Comparison of ENCODE assay signal across 1 cellular context in genomic region chr11:119339581-119340334, GRCh38.
TF ChIP-seq lines count a peak whose summit lies in the region.

No MANE protein-coding gene starts in this region.

TF ChIP-seq in K562, 482 proteins besides CTCF, POLR2A, EP300 and RAD21 (continued from another document and continues in another):
- no peak for TF ChIP-seq E4F1 (CRISPR knock-in tag; IDR thresholded peaks at IDR 0.05; ENCODE audit: borderline replicate concordance)
- TF ChIP-seq ATF7 (IDR thresholded peaks at IDR 0.05), result peak; percentile 58
- 0 out of 2 replicates have a peak, but pooled peaks have one; percentile 25 for TF ChIP-seq DPF2 (IDR thresholded peaks at IDR 0.05)
- peak; percentile 48; the same call in 1 of the 2 replicates for TF ChIP-seq MECOM (CRISPR knock-in tag; IDR thresholded peaks at IDR 0.05)
- no peak for TF ChIP-seq ZNF589 (CRISPR knock-in tag; IDR thresholded peaks at IDR 0.05; ENCODE audit: low read depth)
- peak in 2 of 3 experiments; percentile 37 to 41 for TF ChIP-seq YY1 (IDR thresholded peaks at IDR 0.05; ENCODE audit: borderline replicate concordance in 1 of 3, control insufficient read depth in 1 of 3, extremely low read depth in 1 of 3, insufficient read depth in 3 of 3, insufficient read length in 1 of 3, insufficient replicate concordance in 2 of 3, low read depth in 1 of 3, low read length in 2 of 3)
- peak in 1 of 2 experiments; percentile 81; a peak in 1 of 4 replicates for TF ChIP-seq ZNF639 (CRISPR knock-in tag; conservative IDR thresholded peaks at IDR 0.05 in 1 of 2, IDR thresholded peaks at IDR 0.05 in 1 of 2)
- peak; percentile 45; the same call in 1 of the 2 replicates for TF ChIP-seq MYNN (IDR thresholded peaks at IDR 0.05)
- TF ChIP-seq MYNN (CRISPR knock-in tag; IDR thresholded peaks at IDR 0.05), result no peak
- peak in 1 of 2 experiments; percentile 61; a peak in 2 of 4 replicates for TF ChIP-seq RCOR1 (IDR thresholded peaks at IDR 0.05; ENCODE audit: borderline replicate concordance in 1 of 2, low read depth in 2 of 2, low read length in 2 of 2)
- peak; percentile 71 to 77 for TF ChIP-seq NRF1 (conservative IDR thresholded peaks at IDR 0.05 in 1 of 2, IDR thresholded peaks at IDR 0.05 in 1 of 2)
- peak; percentile 88 for TF ChIP-seq NCOA6 (IDR thresholded peaks at IDR 0.05)
- peak; percentile 29; the same call in 1 of the 2 replicates for TF ChIP-seq SMARCE1 (IDR thresholded peaks at IDR 0.05)
- peak; percentile 75; the same call in 1 of the 2 replicates for TF ChIP-seq KDM2B (CRISPR knock-in tag; IDR thresholded peaks at IDR 0.05)
- no peak for TF ChIP-seq CLOCK (CRISPR knock-in tag; IDR thresholded peaks at IDR 0.05; ENCODE audit: borderline replicate concordance)
- TF ChIP-seq, protein P1, sequence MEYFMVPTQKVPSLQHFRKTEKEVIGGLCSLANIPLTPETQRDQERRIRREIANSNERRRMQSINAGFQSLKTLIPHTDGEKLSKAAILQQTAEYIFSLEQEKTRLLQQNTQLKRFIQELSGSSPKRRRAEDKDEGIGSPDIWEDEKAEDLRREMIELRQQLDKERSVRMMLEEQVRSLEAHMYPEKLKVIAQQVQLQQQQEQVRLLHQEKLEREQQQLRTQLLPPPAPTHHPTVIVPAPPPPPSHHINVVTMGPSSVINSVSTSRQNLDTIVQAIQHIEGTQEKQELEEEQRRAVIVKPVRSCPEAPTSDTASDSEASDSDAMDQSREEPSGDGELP (CRISPR knock-in tag; IDR thresholded peaks at IDR 0.05; ENCODE audit: borderline replicate concordance), result peak; percentile 41; the same call in 1 of the 2 replicates
- peak; percentile 41; the same call in 1 of the 2 replicates for TF ChIP-seq CHD2 (IDR thresholded peaks at IDR 0.05; ENCODE audit: low read depth, low read length)
- no peak for TF ChIP-seq ZC3H4 (CRISPR knock-in tag; IDR thresholded peaks at IDR 0.05; ENCODE audit: borderline replicate concordance)
- TF ChIP-seq GATAD2B (IDR thresholded peaks at IDR 0.05; ENCODE audit: borderline replicate concordance), result peak; percentile 84
- no peak for TF ChIP-seq ZNF740 (CRISPR knock-in tag; IDR thresholded peaks at IDR 0.05)
- 0 out of 4 replicates have a peak, but pooled peaks of 1 of the 2 experiments have one; percentile 25 for TF ChIP-seq ZNF740 (tag; IDR thresholded peaks at IDR 0.05)
- no peak for TF ChIP-seq MCM7 (IDR thresholded peaks at IDR 0.05)
- TF ChIP-seq DIDO1 (tag; IDR thresholded peaks at IDR 0.05; ENCODE audit: low read depth), result no peak
- TF ChIP-seq ATF4 (CRISPR knock-in tag; IDR thresholded peaks at IDR 0.05), result 0 out of 2 replicates have a peak, but pooled peaks have one; percentile 3
- TF ChIP-seq RBFOX2 (IDR thresholded peaks at IDR 0.05; ENCODE audit: low read depth, low read length), result peak; percentile 68
- TF ChIP-seq HMGN3 (IDR thresholded peaks at IDR 0.05; ENCODE audit: borderline replicate concordance, extremely low read depth, insufficient read length, low read depth, low read length), result peak; percentile 57
- TF ChIP-seq ETV5 (CRISPR knock-in tag; IDR thresholded peaks at IDR 0.05; ENCODE audit: low read depth), result peak; percentile 62; the same call in 1 of the 2 replicates
- TF ChIP-seq, protein P2, sequence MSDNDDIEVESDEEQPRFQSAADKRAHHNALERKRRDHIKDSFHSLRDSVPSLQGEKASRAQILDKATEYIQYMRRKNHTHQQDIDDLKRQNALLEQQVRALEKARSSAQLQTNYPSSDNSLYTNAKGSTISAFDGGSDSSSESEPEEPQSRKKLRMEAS (CRISPR knock-in tag; IDR thresholded peaks at IDR 0.05), result peak; percentile 78
- TF ChIP-seq REST (CRISPR knock-in tag; IDR thresholded peaks at IDR 0.05; ENCODE audit: low read depth), result 0 out of 2 replicates have a peak, but pooled peaks have one; percentile 50
- peak; percentile 82; the same call in 1 of the 2 replicates for TF ChIP-seq XRCC5 (IDR thresholded peaks at IDR 0.05; ENCODE audit: low read depth, low read length)
- peak; percentile 98 for TF ChIP-seq ZBTB33 (CRISPR knock-in tag; IDR thresholded peaks at IDR 0.05)
- peak; percentile 58 for TF ChIP-seq ZFX (CRISPR knock-in tag; IDR thresholded peaks at IDR 0.05)
- peak; percentile 96 for TF ChIP-seq FIP1L1 (IDR thresholded peaks at IDR 0.05; ENCODE audit: low read depth, low read length, poor library complexity, severe bottlenecking)
- no peak for TF ChIP-seq EWSR1 (IDR thresholded peaks at IDR 0.05; ENCODE audit: borderline replicate concordance, low read depth, partially characterized antibody)
- peak; percentile 44 for TF ChIP-seq NFIC (IDR thresholded peaks at IDR 0.05)
- TF ChIP-seq PHF8 (IDR thresholded peaks at IDR 0.05; ENCODE audit: borderline replicate concordance, low read length), result peak; percentile 28; the same call in 1 of the 2 replicates
- TF ChIP-seq PHB (CRISPR knock-in tag; IDR thresholded peaks at IDR 0.05), result no peak
- no peak for TF ChIP-seq ID3 (CRISPR knock-in tag; IDR thresholded peaks at IDR 0.05)
- peak; percentile 47; the same call in 1 of the 2 replicates for TF ChIP-seq ID3 (tag; IDR thresholded peaks at IDR 0.05)
- peak; percentile 59 for TF ChIP-seq BCOR (IDR thresholded peaks at IDR 0.05)
- TF ChIP-seq CC2D1A (IDR thresholded peaks at IDR 0.05), result no peak
- peak; percentile 98 for TF ChIP-seq L3MBTL2 (IDR thresholded peaks at IDR 0.05)
- TF ChIP-seq TEAD4 (IDR thresholded peaks at IDR 0.05; ENCODE audit: low read length), result 0 out of 2 replicates have a peak, but pooled peaks have one; percentile 10
- no peak for TF ChIP-seq TEAD4 (CRISPR knock-in tag; IDR thresholded peaks at IDR 0.05; ENCODE audit: borderline replicate concordance)
- TF ChIP-seq, protein P3, sequence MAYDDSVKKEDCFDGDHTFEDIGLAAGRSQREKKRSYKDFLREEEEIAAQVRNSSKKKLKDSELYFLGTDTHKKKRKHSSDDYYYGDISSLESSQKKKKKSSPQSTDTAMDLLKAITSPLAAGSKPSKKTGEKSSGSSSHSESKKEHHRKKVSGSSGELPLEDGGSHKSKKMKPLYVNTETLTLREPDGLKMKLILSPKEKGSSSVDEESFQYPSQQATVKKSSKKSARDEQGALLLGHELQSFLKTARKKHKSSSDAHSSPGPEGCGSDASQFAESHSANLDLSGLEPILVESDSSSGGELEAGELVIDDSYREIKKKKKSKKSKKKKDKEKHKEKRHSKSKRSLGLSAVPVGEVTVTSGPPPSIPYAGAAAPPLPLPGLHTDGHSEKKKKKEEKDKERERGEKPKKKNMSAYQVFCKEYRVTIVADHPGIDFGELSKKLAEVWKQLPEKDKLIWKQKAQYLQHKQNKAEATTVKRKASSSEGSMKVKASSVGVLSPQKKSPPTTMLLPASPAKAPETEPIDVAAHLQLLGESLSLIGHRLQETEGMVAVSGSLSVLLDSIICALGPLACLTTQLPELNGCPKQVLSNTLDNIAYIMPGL (CRISPR knock-in tag; IDR thresholded peaks at IDR 0.05), result peak; percentile 70; the same call in 1 of the 2 replicates
- TF ChIP-seq NONO (IDR thresholded peaks at IDR 0.05; ENCODE audit: low read depth in 2 of 2, low read length in 1 of 2), result peak in 1 of 2 experiments; percentile 74; a peak in 3 of 4 replicates
